ENCODE assay signal across 11 cellular contexts in the genomic region with DNA sequence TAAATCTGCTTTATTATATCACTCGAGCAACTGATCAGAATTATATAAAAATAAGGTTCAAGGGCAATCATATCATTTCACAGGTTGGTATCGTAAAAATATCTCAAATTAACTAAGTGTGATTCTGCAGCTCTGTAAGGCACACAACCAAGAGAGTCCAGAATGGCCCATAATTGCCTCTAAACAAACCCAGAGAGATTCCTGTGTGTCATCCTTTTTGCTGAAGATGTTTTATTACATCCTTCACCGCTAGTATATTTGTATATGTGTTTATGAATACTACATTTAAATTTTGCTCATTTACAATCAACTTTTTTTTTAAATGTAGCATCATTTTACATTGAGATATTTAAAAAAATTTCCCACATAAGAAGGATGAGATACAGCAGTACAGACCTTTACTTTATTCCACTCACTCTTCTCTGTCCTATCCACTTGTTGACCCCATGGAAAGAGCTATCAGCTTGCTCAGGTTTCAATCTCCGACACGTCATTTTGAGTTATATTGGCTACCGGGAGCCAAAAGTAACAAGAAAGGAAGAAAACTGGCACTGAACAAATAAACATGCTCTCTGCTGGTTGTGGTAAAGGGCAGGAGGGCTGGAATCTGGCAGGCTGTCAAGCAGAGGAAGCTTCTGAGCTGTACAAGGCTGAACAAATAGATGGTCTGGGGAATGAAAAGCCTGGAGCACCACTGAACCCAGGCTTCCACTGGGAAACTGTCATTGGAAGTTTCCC. TPM values are rescaled to one million over a fixed set of nuclear protein-coding genes. Genes with fewer than 3 reads are reported as not detected.
DNase-seq lines count a peak whose midpoint lies in the region; TF ChIP-seq lines count a peak whose summit lies in the region.
"Had no signal": no experiment of that assay in that cellular context is flagged by ENCODE, and none has a peak within 500 bp of the region (broad histone marks: within the 10 kb centered on the region; RNA-seq: fewer than 3 reads in every experiment).

No MANE protein-coding gene starts in this region.

- H3K36me3 ChIP-seq in SJCRH30, result no peaks in the 10 kb centered on the region
- H3K36me3 ChIP-seq: SJSA1 had no signal

- H3K27ac ChIP-seq in SJCRH30, result no peak overlapping the region
- H3K27ac ChIP-seq: 22Rv1, SJSA1 had no signal

- H3K27me3 ChIP-seq in SJCRH30, result no peaks in the 10 kb centered on the region
- H3K27me3 ChIP-seq: SJSA1 had no signal

- DNase-seq in DMS 273 (lab: John Stamatoyannopoulos, UW; ENCODE audit: unreplicated experiment), result peak; percentile 24
- DNase-seq in DMS 273 treated with DMSO at 0.1 percent for 48 hours (lab: John Stamatoyannopoulos, UW), result no peak
- peak; percentile 39 to 58 for DNase-seq in SJCRH30
- DNase-seq in foreskin fibroblast, result peak; percentile 43 to 73
- peak; percentile 91 for DNase-seq in smooth muscle cell of the brain vasculature (ENCODE audit: low read depth, low spot score)
- no peak for DNase-seq in NK-92 treated with Interleukin-12 subunit alpha and Interleukin-12 subunit beta, amount 100 ng/mL, for 24 hours (lab: John Stamatoyannopoulos, UW)
- no peak for DNase-seq in T-helper 9 cell
- DNase-seq in SIG-M5 (lab: John Stamatoyannopoulos, UW), result no peak
- DNase-seq: HFFc6 had no signal

- TF ChIP-seq CTCF in foreskin fibroblast (IDR thresholded peaks at IDR 0.05; ENCODE audit: low read depth, low read length), result no peak

- H3K9me3 ChIP-seq in SJCRH30 (replicated peaks), result no peaks in the 10 kb centered on the region; the same call in 1 of the 2 replicates
- H3K9me3 ChIP-seq: SJSA1 had no signal

- H3K4me3 ChIP-seq in SJCRH30 (no peak overlapping the region), foreskin fibroblast (ENCODE audit: low read depth in 1 of 2, low read length in 2 of 2) (no peak overlapping the region)
- H3K4me3 ChIP-seq: SJSA1 had no signal

- peaks cover 4% of the 10 kb centered on the region; the same call in 1 of the 2 replicates for H3K4me1 ChIP-seq in SJCRH30

RNA-seq across cellular contexts. Expression of a gene that starts 23.1 kb away (rescaled TPM):
- total RNA-seq in SJCRH30 (2014; rRNA removed; shearing (Covaris generic)), result not detected in 2 replicates

Comparison
In these comparisons a context has a peak if more than half of its experiments do, and no peak if none do; other contexts are left out.
1. DNase-seq: peak in DMS 273 (single experiment), SJCRH30 (2 of 2), foreskin fibroblast (2 of 2) and smooth muscle cell of the brain vasculature (single experiment); none in DMS 273 treated with DMSO at 0.1 percent for 48 hours (single experiment), NK-92 treated with Interleukin-12 subunit alpha and Interleukin-12 subunit beta, amount 100 ng/mL, for 24 hours (single experiment), T-helper 9 cell (single experiment) and SIG-M5 (single experiment).